Comparison of ENCODE assay signal across 2 cellular contexts in genomic region chr11:17770048-17770652, GRCh38.
TF ChIP-seq lines count a peak whose summit lies in the region.

No MANE protein-coding gene starts in this region.

TF ChIP-seq in HCT116, 20 proteins besides CTCF, POLR2A, EP300 and RAD21 (continued from another document):
- no peak for TF ChIP-seq JUND (IDR thresholded peaks at IDR 0.05)
- TF ChIP-seq ZNF274 (IDR thresholded peaks at IDR 0.05; ENCODE audit: low read depth, low read length): no peak
- no peak for TF ChIP-seq FOSL1 (IDR thresholded peaks at IDR 0.05; ENCODE audit: low read depth)
- no peak for TF ChIP-seq POLR2AphosphoS5 (IDR thresholded peaks at IDR 0.05; ENCODE audit: low read depth, low read length)
- no peak for TF ChIP-seq EZH2phosphoT487 (IDR thresholded peaks at IDR 0.05; ENCODE audit: borderline replicate concordance)
- no peak for TF ChIP-seq SRF (IDR thresholded peaks at IDR 0.05; ENCODE audit: low read depth)
- TF ChIP-seq ATF3 (IDR thresholded peaks at IDR 0.05): no peak

TF ChIP-seq in liver, 16 proteins besides CTCF, POLR2A, EP300 and RAD21 (continued from another document):
- peak; percentile 76 for TF ChIP-seq HNF4G (IDR thresholded peaks at IDR 0.05)
- peak in 1 of 2 donors; percentile 60 for TF ChIP-seq GABPA (IDR thresholded peaks at IDR 0.05 in 1 of 2, conservative IDR thresholded peaks at IDR 0.05 in 1 of 2)
- no peak for TF ChIP-seq ATF3 (IDR thresholded peaks at IDR 0.05)
- TF ChIP-seq NR2F2 (IDR thresholded peaks at IDR 0.05): peak; percentile 99
- peak; percentile 99 for TF ChIP-seq FOXA2 (IDR thresholded peaks at IDR 0.05)
- no peak for TF ChIP-seq EGR1 (IDR thresholded peaks at IDR 0.05; ENCODE audit: low read depth in 2 of 2)
